In the genomic region with DNA sequence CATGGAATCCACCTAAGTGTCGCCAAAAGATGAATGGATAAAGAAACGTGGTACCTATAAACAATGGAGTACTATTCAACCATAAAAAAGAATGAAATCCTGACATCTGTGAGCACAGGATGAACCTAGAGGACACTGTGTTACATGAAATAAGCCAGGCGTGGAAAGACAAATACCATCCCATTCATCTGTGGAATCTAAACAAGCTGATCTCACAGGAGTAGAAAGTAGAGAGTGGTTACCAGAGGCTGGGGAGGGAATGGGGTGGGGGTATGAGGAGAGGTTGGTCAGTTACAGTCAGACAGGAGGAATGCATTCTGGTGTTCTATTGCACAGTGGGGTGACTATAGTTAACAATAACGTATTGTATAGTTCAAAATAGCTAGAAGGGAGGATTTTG, we compare ENCODE assay signal across 15 cellular contexts.
A peak's percentile ranks its signal among the peaks of the same experiment; 100 is the strongest.
DNase-seq lines count a peak whose midpoint lies in the region; ATAC-seq and TF ChIP-seq lines count a peak whose summit lies in the region.
"Had no signal": no experiment of that assay in that cellular context is flagged by ENCODE, and none has a peak within 500 bp of the region (broad histone marks: within the 10 kb centered on the region; RNA-seq: fewer than 3 reads in every experiment).

No MANE protein-coding gene starts in this region.

- TF ChIP-seq CTCF in chondrocyte (IDR thresholded peaks at IDR 0.05), result no peak

- H3K36me3 Mint-ChIP-seq in chondrocyte (ENCODE audit: low read depth), result peaks cover 3% of the 10 kb centered on the region
- no peaks in the 10 kb centered on the region for H3K36me3 Mint-ChIP-seq in activated naive CD4-positive, alpha-beta T cell treated with anti-CD3 and anti-CD28 coated beads, Interleukin-2, amount 50 U/mL, for 72 hours

- H3K9me3 Mint-ChIP-seq in chondrocyte (ENCODE audit: low read depth), result no peaks in the 10 kb centered on the region
- H3K9me3 Mint-ChIP-seq in activated naive CD4-positive, alpha-beta T cell treated with anti-CD3 and anti-CD28 coated beads, Interleukin-2, amount 50 U/mL, for 72 hours, result no peaks in the 10 kb centered on the region
- H3K9me3 Mint-ChIP-seq: activated CD4-positive, alpha-beta T cell treated with anti-CD3 and anti-CD28 coated beads, Interleukin-2, amount 10 ng/mL, durations not matched to agents 7 days and 5 days; memory B cell had no signal

- H3K36me3 ChIP-seq in MG63, result no peaks in the 10 kb centered on the region

- no peak overlapping the region for H3K4me3 ChIP-seq in MG63
- H3K4me3 ChIP-seq: esophagus squamous epithelium, Peyer's patch, skin epidermis had no signal

- peak overlapping the region; percentile 29 for H3K27ac Mint-ChIP-seq in chondrocyte (ENCODE audit: unreplicated experiment)
- H3K27ac Mint-ChIP-seq in activated naive CD4-positive, alpha-beta T cell treated with anti-CD3 and anti-CD28 coated beads, Interleukin-2, amount 50 U/mL, for 72 hours, result no peak overlapping the region
- H3K27ac Mint-ChIP-seq: activated CD4-positive, alpha-beta T cell treated with anti-CD3 and anti-CD28 coated beads, Interleukin-2, amount 10 ng/mL, durations not matched to agents 7 days and 5 days; activated naive CD8-positive, alpha-beta T cell; memory B cell had no signal

- no peaks in the 10 kb centered on the region for H3K27me3 ChIP-seq in MG63
- H3K27me3 ChIP-seq: esophagus squamous epithelium, Peyer's patch had no signal

- DNase-seq in DMS53 (lab: John Stamatoyannopoulos, UW) (peak; percentile 92), MG63 (peak; percentile 70), chondrocyte (ENCODE audit: low spot score) (no peak), non-pigmented ciliary epithelial cell (ENCODE audit: low read depth) (peak; percentile 97)
- no peak for DNase-seq in activated naive CD4-positive, alpha-beta T cell treated with anti-CD3 and anti-CD28 coated beads, Interleukin-2, amount 50 U/mL, for 72 hours (ENCODE audit: low spot score in 2 of 2)
- DNase-seq: activated CD4-positive, alpha-beta T cell treated with anti-CD3 and anti-CD28 coated beads, Interleukin-2, amount 10 ng/mL, durations not matched to agents 7 days and 5 days; esophagus squamous epithelium; NCI-H1436; Peyer's patch had no signal

- no peak overlapping the region for H3K4me3 Mint-ChIP-seq in chondrocyte (ENCODE audit: unreplicated experiment)
- H3K4me3 Mint-ChIP-seq: activated CD4-positive, alpha-beta T cell treated with anti-CD3 and anti-CD28 coated beads, Interleukin-2, amount 10 ng/mL, durations not matched to agents 7 days and 5 days; activated naive CD8-positive, alpha-beta T cell; memory B cell had no signal

- no peak for ATAC-seq in GM18519 (IDR thresholded peaks at IDR 0.05; ENCODE audit: low FRiP score, unreplicated experiment)
- no peak for ATAC-seq in GM18502 (IDR thresholded peaks at IDR 0.05; ENCODE audit: poor library complexity, unreplicated experiment)
- ATAC-seq in activated naive CD4-positive, alpha-beta T cell treated with anti-CD3 and anti-CD28 coated beads, Interleukin-2, amount 50 U/mL, for 72 hours, result no peak
- ATAC-seq in GM21717 (IDR thresholded peaks at IDR 0.05; ENCODE audit: unreplicated experiment), result no peak

- peaks cover 56% of the 10 kb centered on the region for H3K4me1 Mint-ChIP-seq in chondrocyte (ENCODE audit: low read depth)
- H3K4me1 Mint-ChIP-seq: activated CD4-positive, alpha-beta T cell treated with anti-CD3 and anti-CD28 coated beads, Interleukin-2, amount 10 ng/mL, durations not matched to agents 7 days and 5 days had no signal

- H3K27me3 Mint-ChIP-seq in chondrocyte (ENCODE audit: low read depth), result no peaks in the 10 kb centered on the region
- H3K27me3 Mint-ChIP-seq: activated CD4-positive, alpha-beta T cell treated with anti-CD3 and anti-CD28 coated beads, Interleukin-2, amount 10 ng/mL, durations not matched to agents 7 days and 5 days; activated naive CD8-positive, alpha-beta T cell; memory B cell had no signal

- no peaks in the 10 kb centered on the region for H3K9me3 ChIP-seq in MG63
- H3K9me3 ChIP-seq: esophagus squamous epithelium, Peyer's patch had no signal

Comparison
In these comparisons a context has a peak if more than half of its experiments do, and no peak if none do; other contexts are left out.
1. DNase-seq: peak in DMS53 (single experiment), MG63 (single experiment) and non-pigmented ciliary epithelial cell (single experiment); none in chondrocyte (single experiment) and activated naive CD4-positive, alpha-beta T cell treated with anti-CD3 and anti-CD28 coated beads, Interleukin-2, amount 50 U/mL, for 72 hours (0 of 2).